Comparison of ENCODE assay signal across 2 cellular contexts in genomic region chr2:65417509-65418085, GRCh38.
TF ChIP-seq lines count a peak whose summit lies in the region.

No MANE protein-coding gene starts in this region.

TF ChIP-seq in A549, 52 proteins besides CTCF, POLR2A, EP300 and RAD21 (continued from another document):
- no peak for TF ChIP-seq HOXA7 (CRISPR knock-in tag; IDR thresholded peaks at IDR 0.05)
- no peak for TF ChIP-seq BCL3 (IDR thresholded peaks at IDR 0.05)
- TF ChIP-seq REST (IDR thresholded peaks at IDR 0.05): no peak
- TF ChIP-seq NFE2L2 (conservative IDR thresholded peaks at IDR 0.05; ENCODE audit: low read length): no peak
- no peak for TF ChIP-seq CEBPB (IDR thresholded peaks at IDR 0.05)
- no peak for TF ChIP-seq GATA3 (IDR thresholded peaks at IDR 0.05; ENCODE audit: borderline replicate concordance)
- no peak for TF ChIP-seq HES2 (IDR thresholded peaks at IDR 0.05)
- TF ChIP-seq JUNB (IDR thresholded peaks at IDR 0.05): no peak
- TF ChIP-seq KDM5A (IDR thresholded peaks at IDR 0.05): no peak
- no peak for TF ChIP-seq ZC3H11A (IDR thresholded peaks at IDR 0.05)
- no peak for TF ChIP-seq TP53 (CRISPR knock-in tag; IDR thresholded peaks at IDR 0.05)
- no peak for TF ChIP-seq NR3C1 (IDR thresholded peaks at IDR 0.05)

TF ChIP-seq in endothelial cell of umbilical vein, 7 proteins besides CTCF, POLR2A, EP300 and RAD21 (continued from another document):
- TF ChIP-seq JUN (IDR thresholded peaks at IDR 0.05; ENCODE audit: borderline replicate concordance, insufficient read depth, insufficient read length, low read depth) (no peak), EZH2 (IDR thresholded peaks at IDR 0.05; ENCODE audit: borderline replicate concordance, low read depth, low read length, severe bottlenecking) (no peak), GATA2 (IDR thresholded peaks at IDR 0.05; ENCODE audit: insufficient read depth, insufficient read length, low read depth, low read length) (no peak), MAX (IDR thresholded peaks at IDR 0.05; ENCODE audit: insufficient read depth, insufficient read length) (no peak), MYC (IDR thresholded peaks at IDR 0.05; ENCODE audit: low read depth, low read length) (no peak)
